Comparison of ENCODE assay signal across 12 cellular contexts in genomic region chr12:43329381-43329780, GRCh38.
DNase-seq lines count a peak whose midpoint lies in the region; ATAC-seq and TF ChIP-seq lines count a peak whose summit lies in the region.
"Had no signal": no experiment of that assay in that cellular context is flagged by ENCODE, and none has a peak within 500 bp of the region (broad histone marks: within the 10 kb centered on the region; RNA-seq: fewer than 3 reads in every experiment).

No MANE protein-coding gene starts in this region.

- H3K4me3 Mint-ChIP-seq in osteocyte (ENCODE audit: unreplicated experiment): no peak overlapping the region
- H3K4me3 Mint-ChIP-seq: CD4-positive, CD25-positive, alpha-beta regulatory T cell; H9 had no signal

- H3K4me1 ChIP-seq in sigmoid colon: peaks cover 0 to 11% (median 0%) of the 10 kb centered on the region in 4 donors
- no peaks in the 10 kb centered on the region for H3K4me1 ChIP-seq in right atrium auricular region
- H3K4me1 ChIP-seq: BLaER1 treated with 17β-estradiol and CSF1 and Interleukin-3, amounts not matched to agents 10 nM and 100 nM had no signal

- no peak for TF ChIP-seq EP300 in sigmoid colon (IDR thresholded peaks at IDR 0.05)

- no peak for TF ChIP-seq CTCF in fibroblast of mammary gland (conservative IDR thresholded peaks at IDR 0.05; ENCODE audit: control insufficient read depth, insufficient read depth, low read depth, low read length)
- TF ChIP-seq CTCF in osteocyte (IDR thresholded peaks at IDR 0.05): no peak
- no peak for TF ChIP-seq CTCF in sigmoid colon (IDR thresholded peaks at IDR 0.05)
- no peak for TF ChIP-seq CTCF in right atrium auricular region (IDR thresholded peaks at IDR 0.05)

- H3K4me3 ChIP-seq in fibroblast of mammary gland (ENCODE audit: control insufficient read depth, low read depth, low read length) (no peak overlapping the region), sigmoid colon (no peak overlapping the region), right atrium auricular region (no peak overlapping the region)
- H3K4me3 ChIP-seq: BLaER1 treated with 17β-estradiol and CSF1 and Interleukin-3, amounts not matched to agents 10 nM and 100 nM had no signal

- 80 to 83% methylated on average over 1 of the region's 1 CpG for WGBS in sigmoid colon, 2 donors

- H3K36me3 ChIP-seq in sigmoid colon: no peaks in the 10 kb centered on the region
- H3K36me3 ChIP-seq in right atrium auricular region: no peaks in the 10 kb centered on the region
- H3K36me3 ChIP-seq: BLaER1 treated with 17β-estradiol and CSF1 and Interleukin-3, amounts not matched to agents 10 nM and 100 nM had no signal

- H3K4me1 Mint-ChIP-seq in osteocyte (ENCODE audit: unreplicated experiment): peaks cover 26% of the 10 kb centered on the region
- H3K4me1 Mint-ChIP-seq: CD4-positive, CD25-positive, alpha-beta regulatory T cell had no signal

- H3K36me3 Mint-ChIP-seq in osteocyte (ENCODE audit: unreplicated experiment): peaks cover 5% of the 10 kb centered on the region
- H3K36me3 Mint-ChIP-seq: CD4-positive, CD25-positive, alpha-beta regulatory T cell had no signal

- H3K9me3 ChIP-seq in sigmoid colon (no peaks in the 10 kb centered on the region), right atrium auricular region (no peaks in the 10 kb centered on the region)

- intact Hi-C loops in sigmoid colon (cut with DNase I): no loop called here

- H3K27me3 Mint-ChIP-seq in osteocyte (ENCODE audit: unreplicated experiment): no peaks in the 10 kb centered on the region
- H3K27me3 Mint-ChIP-seq: CD4-positive, CD25-positive, alpha-beta regulatory T cell had no signal

- H3K9me3 Mint-ChIP-seq in osteocyte (ENCODE audit: unreplicated experiment): peaks cover 12% of the 10 kb centered on the region

- no peak for ATAC-seq in HG03045 (IDR thresholded peaks at IDR 0.05; ENCODE audit: unreplicated experiment)
- ATAC-seq: HepG2 had no signal

- H3K27ac ChIP-seq in sigmoid colon (no peak overlapping the region), right atrium auricular region (no peak overlapping the region)
- H3K27ac ChIP-seq: BLaER1 treated with 17β-estradiol and CSF1 and Interleukin-3, amounts not matched to agents 10 nM and 100 nM had no signal

- TF ChIP-seq POLR2A in sigmoid colon (IDR thresholded peaks at IDR 0.05): no peak

- peak overlapping the region; percentile 4 for H3K27ac Mint-ChIP-seq in osteocyte (ENCODE audit: unreplicated experiment)
- H3K27ac Mint-ChIP-seq: CD4-positive, CD25-positive, alpha-beta regulatory T cell; H9 had no signal

- DNase-seq in amniotic epithelial cell (ENCODE audit: low read depth): peak; percentile 57
- DNase-seq in fibroblast of mammary gland (ENCODE audit: low read depth): peak; percentile 70
- no peak for DNase-seq in osteocyte (ENCODE audit: extremely low spot score, unreplicated experiment)
- no peak for DNase-seq in sigmoid colon
- DNase-seq in DMS79 (lab: John Stamatoyannopoulos, UW): no peak
- DNase-seq in right atrium auricular region (ENCODE audit: low spot score): no peak
- DNase-seq: CD4-positive, CD25-positive, alpha-beta regulatory T cell; GOT3; H9 had no signal

- H3K27me3 ChIP-seq in sigmoid colon (no peaks in the 10 kb centered on the region), right atrium auricular region (no peaks in the 10 kb centered on the region)
- H3K27me3 ChIP-seq: BLaER1 treated with 17β-estradiol and CSF1 and Interleukin-3, amounts not matched to agents 10 nM and 100 nM had no signal

Comparison
In these comparisons a context has a peak if more than half of its experiments do, and no peak if none do; other contexts are left out.
1. DNase-seq: peak in amniotic epithelial cell (single experiment) and fibroblast of mammary gland (single experiment); none in osteocyte (single experiment), sigmoid colon (single experiment), DMS79 (single experiment) and right atrium auricular region (single experiment).